ENCODE assay signal across 8 cellular contexts in the genomic region with DNA sequence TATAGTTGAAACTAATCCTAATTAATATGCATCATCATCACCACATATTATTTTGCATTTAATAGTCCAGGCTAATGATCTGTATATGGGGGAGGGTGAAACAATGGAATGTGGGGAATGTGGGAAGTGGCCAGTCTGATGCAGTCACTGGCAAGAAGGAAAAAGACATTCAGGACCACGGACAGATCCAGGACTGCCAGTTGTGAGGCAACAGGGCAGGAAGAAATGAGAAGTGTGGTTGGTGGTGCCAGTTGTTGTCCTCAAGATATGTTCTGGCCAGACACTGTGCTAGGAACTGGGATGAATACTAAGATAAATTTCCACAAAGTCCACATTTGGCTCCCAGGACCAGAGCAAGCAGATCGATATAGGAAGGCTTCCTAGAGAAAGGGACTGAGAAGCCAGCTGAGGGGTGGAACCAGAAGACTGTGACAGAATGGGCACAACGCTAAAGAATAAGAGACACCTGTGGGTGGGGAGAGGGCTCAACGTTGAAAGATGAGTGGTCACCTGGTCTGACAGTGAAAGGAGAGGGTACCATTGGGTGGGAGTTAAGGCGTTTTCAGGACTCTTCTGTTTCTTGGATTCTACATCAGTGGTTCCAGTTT. TPM values are rescaled to one million over a fixed set of nuclear protein-coding genes. Genes with fewer than 3 reads are reported as not detected.
A peak's percentile ranks its signal among the peaks of the same experiment; 100 is the strongest.
DNase-seq lines count a peak whose midpoint lies in the region; ATAC-seq lines count a peak whose summit lies in the region.

No MANE protein-coding gene starts in this region.

- no peaks in the 10 kb centered on the region for H3K36me3 Mint-ChIP-seq in T-helper 2 cell treated with Interferon-gamma antibody and Interleukin-4, amounts not matched to agents 5 μg/mL and 100 μg/mL, for 36 hours (ENCODE audit: low read depth)

- DNase-seq in EL = peak; percentile 59
- DNase-seq in M059J (ENCODE audit: low read depth) = peak; percentile 62
- peak; percentile 85 for DNase-seq in astrocyte of the hippocampus (ENCODE audit: low read depth, low spot score)
- DNase-seq in lung microvascular endothelial cell (ENCODE audit: low read depth in 2 of 2) = peak; percentile 69 to 79
- DNase-seq in T-helper 2 cell treated with Interferon-gamma antibody and Interleukin-4, amounts not matched to agents 5 μg/mL and 100 μg/mL, for 36 hours (ENCODE audit: low spot score) = no peak
- DNase-seq in NK-92 treated with Interleukin-12 subunit alpha and Interleukin-12 subunit beta, amount 100 ng/mL, for 24 hours (lab: John Stamatoyannopoulos, UW) = no peak
- no peak for DNase-seq in NCI-H146 treated with DMSO at 0.1 percent for 48 hours (lab: John Stamatoyannopoulos, UW; ENCODE audit: unreplicated experiment)

- no peaks in the 10 kb centered on the region for H3K4me1 Mint-ChIP-seq in T-helper 2 cell treated with Interferon-gamma antibody and Interleukin-4, amounts not matched to agents 5 μg/mL and 100 μg/mL, for 36 hours (ENCODE audit: low read depth)

- no peak overlapping the region for H3K27ac Mint-ChIP-seq in T-helper 2 cell treated with Interferon-gamma antibody and Interleukin-4, amounts not matched to agents 5 μg/mL and 100 μg/mL, for 36 hours

- peaks cover 7% of the 10 kb centered on the region for H3K27me3 Mint-ChIP-seq in T-helper 2 cell treated with Interferon-gamma antibody and Interleukin-4, amounts not matched to agents 5 μg/mL and 100 μg/mL, for 36 hours (ENCODE audit: low read depth)

- H3K9me3 Mint-ChIP-seq in T-helper 2 cell treated with Interferon-gamma antibody and Interleukin-4, amounts not matched to agents 5 μg/mL and 100 μg/mL, for 36 hours = no peaks in the 10 kb centered on the region

- H3K4me3 Mint-ChIP-seq in T-helper 2 cell treated with Interferon-gamma antibody and Interleukin-4, amounts not matched to agents 5 μg/mL and 100 μg/mL, for 36 hours = no peak overlapping the region

- ATAC-seq in GM19463 (IDR thresholded peaks at IDR 0.05; ENCODE audit: unreplicated experiment) = no peak

RNA-seq across cellular contexts. Expression of a gene that starts 6.8 kb away (rescaled TPM):
- not detected in 2 replicates for total RNA-seq in M059J (2014; rRNA removed; shearing (Covaris generic))
- not detected in 2 replicates for total RNA-seq in lung microvascular endothelial cell

Comparison
In these comparisons a context has a peak if more than half of its experiments do, and no peak if none do; other contexts are left out.
1. DNase-seq: peak in EL (single experiment), M059J (single experiment), astrocyte of the hippocampus (single experiment) and lung microvascular endothelial cell (2 of 2); none in T-helper 2 cell treated with Interferon-gamma antibody and Interleukin-4, amounts not matched to agents 5 μg/mL and 100 μg/mL, for 36 hours (single experiment), NK-92 treated with Interleukin-12 subunit alpha and Interleukin-12 subunit beta, amount 100 ng/mL, for 24 hours (single experiment) and NCI-H146 treated with DMSO at 0.1 percent for 48 hours (single experiment).